1 cellular context compared by ENCODE assay signal in genomic region chr17:37088913-37089312, GRCh38.
TF ChIP-seq lines count a peak whose summit lies in the region.

No MANE protein-coding gene starts in this region.

TF ChIP-seq in SK-N-SH, 30 proteins besides CTCF, POLR2A, EP300 and RAD21 (continued from another document):
- no peak for TF ChIP-seq REST (IDR thresholded peaks at IDR 0.05; ENCODE audit: low read depth, low read length)
